Comparison of ENCODE assay signal across 39 cellular contexts in genomic region chr13:57935965-57936364, GRCh38.
"Had no signal": no experiment of that assay in that cellular context is flagged by ENCODE, and none has a peak within 500 bp of the region (broad histone marks: within the 10 kb centered on the region; RNA-seq: fewer than 3 reads in every experiment).

No MANE protein-coding gene starts in this region.

- H3K27me3 Mint-ChIP-seq: activated naive CD4-positive, alpha-beta T cell treated with anti-CD3 and anti-CD28 coated beads, Interleukin-2, amount 10 ng/mL, durations not matched to agents 7 days and 5 days; activated naive CD4-positive, alpha-beta T cell treated with anti-CD3 and anti-CD28 coated beads, Interleukin-2, amount 50 U/mL, for 24 hours; activated naive CD8-positive, alpha-beta T cell; activated naive CD8-positive, alpha-beta T cell treated with anti-CD3 and anti-CD28 coated beads for 36 hours; activated naive CD8-positive, alpha-beta T cell treated with anti-CD3 and anti-CD28 coated beads, Interleukin-2, amount 10 ng/mL, durations not matched to agents 7 days and 5 days; activated naive CD8-positive, alpha-beta T cell treated with anti-CD3 and anti-CD28 coated beads, Interleukin-2, amount 50 U/mL, for 24 hours; activated T-cell treated with anti-CD3 and anti-CD28 coated beads, Interleukin-2, amount 50 U/mL, for 24 hours; activated T-helper 17 cell treated with anti-CD3 and anti-CD28 coated beads, Interleukin-2, amount 50 U/mL, for 72 hours; central memory CD8-positive, alpha-beta T cell had no signal

- H3K4me1 ChIP-seq: adrenal gland, ascending aorta, body of pancreas, breast epithelium had no signal

- H3K9me3 ChIP-seq: adrenal gland, ascending aorta, body of pancreas, breast epithelium had no signal

- H3K4me1 Mint-ChIP-seq: activated naive CD4-positive, alpha-beta T cell treated with anti-CD3 and anti-CD28 coated beads, Interleukin-2, amount 10 ng/mL, durations not matched to agents 7 days and 5 days; activated naive CD4-positive, alpha-beta T cell treated with anti-CD3 and anti-CD28 coated beads, Interleukin-2, amount 50 U/mL, for 24 hours; activated naive CD8-positive, alpha-beta T cell treated with anti-CD3 and anti-CD28 coated beads for 36 hours; activated naive CD8-positive, alpha-beta T cell treated with anti-CD3 and anti-CD28 coated beads, Interleukin-2, amount 10 ng/mL, durations not matched to agents 7 days and 5 days; activated naive CD8-positive, alpha-beta T cell treated with anti-CD3 and anti-CD28 coated beads, Interleukin-2, amount 50 U/mL, for 24 hours; activated T-helper 17 cell treated with anti-CD3 and anti-CD28 coated beads, Interleukin-2, amount 50 U/mL, for 72 hours; brain; central memory CD8-positive, alpha-beta T cell had no signal

- H3K4me3 ChIP-seq: adrenal gland, ascending aorta, body of pancreas, breast epithelium, cardiac muscle cell had no signal

- H3K27ac Mint-ChIP-seq: activated naive CD4-positive, alpha-beta T cell treated with anti-CD3 and anti-CD28 coated beads for 36 hours; activated naive CD4-positive, alpha-beta T cell treated with anti-CD3 and anti-CD28 coated beads, Interleukin-2, amount 10 ng/mL, durations not matched to agents 7 days and 5 days; activated naive CD4-positive, alpha-beta T cell treated with anti-CD3 and anti-CD28 coated beads, Interleukin-2, amount 50 U/mL, for 24 hours; activated naive CD4-positive, alpha-beta T cell treated with anti-CD3 and anti-CD28 coated beads, Interleukin-2, amount 50 U/mL, for 72 hours; activated naive CD8-positive, alpha-beta T cell; activated naive CD8-positive, alpha-beta T cell treated with anti-CD3 and anti-CD28 coated beads for 36 hours; activated naive CD8-positive, alpha-beta T cell treated with anti-CD3 and anti-CD28 coated beads, Interleukin-2, amount 10 ng/mL, durations not matched to agents 7 days and 5 days; activated naive CD8-positive, alpha-beta T cell treated with anti-CD3 and anti-CD28 coated beads, Interleukin-2, amount 50 U/mL, for 24 hours; activated T-cell treated with anti-CD3 and anti-CD28 coated beads, Interleukin-2, amount 50 U/mL, for 24 hours; activated T-cell treated with anti-CD3 and anti-CD28 coated beads, Interleukin-2, amount 50 U/mL, for 72 hours; activated T-helper 17 cell treated with anti-CD3 and anti-CD28 coated beads, Interleukin-2, amount 50 U/mL, for 72 hours; activated T-helper 2 cell treated with anti-CD3 and anti-CD28 coated beads, Interferon-gamma antibody, Interleukin-2, Interleukin-4, amounts not matched to agents 10 μg/mL and 5 μg/mL and 100 μg/mL, durations not matched to agents 14 hours and 24 hours and 36 hours; brain had no signal

- FAIRE-seq: astrocyte, bronchial epithelial cell had no signal

- H3K36me3 Mint-ChIP-seq: activated naive CD4-positive, alpha-beta T cell treated with anti-CD3 and anti-CD28 coated beads, Interleukin-2, amount 10 ng/mL, durations not matched to agents 7 days and 5 days; activated naive CD4-positive, alpha-beta T cell treated with anti-CD3 and anti-CD28 coated beads, Interleukin-2, amount 50 U/mL, for 24 hours; activated naive CD4-positive, alpha-beta T cell treated with anti-CD3 and anti-CD28 coated beads, Interleukin-2, amount 50 U/mL, for 72 hours; activated naive CD8-positive, alpha-beta T cell; activated naive CD8-positive, alpha-beta T cell treated with anti-CD3 and anti-CD28 coated beads for 36 hours; activated naive CD8-positive, alpha-beta T cell treated with anti-CD3 and anti-CD28 coated beads, Interleukin-2, amount 10 ng/mL, durations not matched to agents 7 days and 5 days; brain had no signal

- H3K27me3 ChIP-seq: adrenal gland, ascending aorta, body of pancreas, brain microvascular endothelial cell, breast epithelium, cardiac muscle cell had no signal

- H3K9me3 Mint-ChIP-seq: activated naive CD8-positive, alpha-beta T cell treated with anti-CD3 and anti-CD28 coated beads, Interleukin-2, amount 10 ng/mL, durations not matched to agents 7 days and 5 days; brain had no signal

- H3K36me3 ChIP-seq: adrenal gland, ascending aorta, brain microvascular endothelial cell, breast epithelium, cardiac muscle cell had no signal

- DNase-seq: activated effector memory CD4-positive, alpha-beta T cell treated with anti-CD3 and anti-CD28 coated beads, Interleukin-2, amount 50 U/mL, for 16 hours; activated effector memory CD4-positive, alpha-beta T cell treated with Interleukin-2 at 50 U/mL for 16 hours; activated gamma-delta T cell; activated gamma-delta T cell treated with Interleukin-2 at 50 U/mL for 16 hours; activated naive CD4-positive, alpha-beta T cell; activated naive CD4-positive, alpha-beta T cell treated with anti-CD3 and anti-CD28 coated beads for 36 hours; activated naive CD4-positive, alpha-beta T cell treated with anti-CD3 and anti-CD28 coated beads, Interleukin-2, amount 10 ng/mL, durations not matched to agents 7 days and 5 days; activated naive CD4-positive, alpha-beta T cell treated with anti-CD3 and anti-CD28 coated beads, Interleukin-2, amount 50 U/mL, for 16 hours; activated naive CD4-positive, alpha-beta T cell treated with Interleukin-2 at 50 U/mL for 16 hours; activated naive CD8-positive, alpha-beta T cell treated with anti-CD3 and anti-CD28 coated beads for 36 hours; activated naive CD8-positive, alpha-beta T cell treated with anti-CD3 and anti-CD28 coated beads, Interleukin-2, amount 10 ng/mL, durations not matched to agents 7 days and 5 days; activated naive CD8-positive, alpha-beta T cell treated with anti-CD3 and anti-CD28 coated beads, Interleukin-2, amount 50 U/mL, for 24 hours; activated T-cell treated with anti-CD3 and anti-CD28 coated beads, Interleukin-2, amount 50 U/mL, for 1 hour; activated T-cell treated with anti-CD3 and anti-CD28 coated beads, Interleukin-2, amount 50 U/mL, for 24 hours; activated T-cell treated with anti-CD3 and anti-CD28 coated beads, Interleukin-2, amount 50 U/mL, for 4 hours; activated T-cell treated with anti-CD3 and anti-CD28 coated beads, Interleukin-2, amount 50 U/mL, for 48 hours; activated T-cell treated with anti-CD3 and anti-CD28 coated beads, Interleukin-2, amount 50 U/mL, for 72 hours; adrenal gland; amniotic stem cell; amygdala; anterior cingulate cortex; aorta; body of pancreas; brain microvascular endothelial cell; caudate nucleus; central memory CD4-positive, alpha-beta T cell; cerebellar nuclear complex had no signal

- H3K4me3 Mint-ChIP-seq: activated naive CD4-positive, alpha-beta T cell treated with anti-CD3 and anti-CD28 coated beads for 36 hours; activated naive CD4-positive, alpha-beta T cell treated with anti-CD3 and anti-CD28 coated beads, Interleukin-2, amount 10 ng/mL, durations not matched to agents 7 days and 5 days; activated naive CD4-positive, alpha-beta T cell treated with anti-CD3 and anti-CD28 coated beads, Interleukin-2, amount 50 U/mL, for 24 hours; activated naive CD8-positive, alpha-beta T cell; activated naive CD8-positive, alpha-beta T cell treated with anti-CD3 and anti-CD28 coated beads for 36 hours; activated naive CD8-positive, alpha-beta T cell treated with anti-CD3 and anti-CD28 coated beads, Interleukin-2, amount 10 ng/mL, durations not matched to agents 7 days and 5 days; activated naive CD8-positive, alpha-beta T cell treated with anti-CD3 and anti-CD28 coated beads, Interleukin-2, amount 50 U/mL, for 24 hours; activated T-cell treated with anti-CD3 and anti-CD28 coated beads, Interleukin-2, amount 50 U/mL, for 24 hours; activated T-cell treated with anti-CD3 and anti-CD28 coated beads, Interleukin-2, amount 50 U/mL, for 4 hours; activated T-cell treated with anti-CD3 and anti-CD28 coated beads, Interleukin-2, amount 50 U/mL, for 72 hours; activated T-helper 17 cell treated with anti-CD3 and anti-CD28 coated beads, Interleukin-2, amount 50 U/mL, for 72 hours; brain; central memory CD8-positive, alpha-beta T cell had no signal

- H3K27ac ChIP-seq: adrenal gland, ascending aorta, body of pancreas, brain microvascular endothelial cell, breast epithelium, cardiac muscle cell had no signal

- ATAC-seq: activated naive CD4-positive, alpha-beta T cell treated with anti-CD3 and anti-CD28 coated beads, Interleukin-2, amount 50 U/mL, for 72 hours; activated naive CD8-positive, alpha-beta T cell treated with anti-CD3 and anti-CD28 coated beads, Interleukin-2, amount 50 U/mL, for 24 hours; activated T-cell treated with anti-CD3 and anti-CD28 coated beads, Interleukin-2, amount 50 U/mL, for 4 hours; activated T-cell treated with anti-CD3 and anti-CD28 coated beads, Interleukin-2, amount 50 U/mL, for 72 hours; activated T-helper 17 cell treated with anti-CD3 and anti-CD28 coated beads, Interleukin-2, amount 50 U/mL, for 72 hours; body of pancreas had no signal
